Comparison of ENCODE assay signal across 23 cellular contexts in the genomic region with DNA sequence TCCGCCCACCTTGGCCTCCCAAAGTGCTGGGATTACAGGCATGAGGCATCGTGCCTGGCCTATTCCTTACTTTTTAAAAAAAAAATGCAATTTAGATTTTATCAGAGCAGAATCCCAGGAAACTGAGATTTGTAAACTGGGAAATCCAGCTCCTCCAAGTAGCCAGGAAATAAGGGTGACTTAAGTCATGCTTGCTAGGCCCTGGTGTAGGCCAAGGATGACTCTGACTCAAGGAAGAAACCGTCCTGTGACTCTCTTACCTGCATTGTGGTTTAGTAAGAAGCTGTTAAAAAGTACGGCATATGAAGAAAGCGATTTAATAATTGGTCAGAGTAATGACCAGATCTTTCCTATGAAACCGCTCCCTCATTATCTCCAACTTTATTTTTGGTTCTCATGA.
"Had no signal": no experiment of that assay in that cellular context is flagged by ENCODE, and none has a peak within 500 bp of the region (broad histone marks: within the 10 kb centered on the region; RNA-seq: fewer than 3 reads in every experiment).

No MANE protein-coding gene starts in this region.

- DNase-seq: activated CD4-positive, alpha-beta memory T cell treated with anti-CD3 and anti-CD28 coated beads for 36 hours; activated CD4-positive, alpha-beta T cell treated with anti-CD3 and anti-CD28 coated beads for 48 hours; activated CD4-positive, CD25-positive, alpha-beta regulatory T cell; activated effector memory CD4-positive, alpha-beta T cell treated with Interleukin-2 at 50 U/mL for 16 hours; activated naive CD4-positive, alpha-beta T cell treated with anti-CD3 and anti-CD28 coated beads for 36 hours; activated naive CD8-positive, alpha-beta T cell treated with anti-CD3 and anti-CD28 coated beads, Interleukin-2, amount 10 ng/mL, durations not matched to agents 7 days and 5 days; activated T-cell treated with anti-CD3 and anti-CD28 coated beads, Interleukin-2, amount 50 U/mL, for 48 hours; amniotic stem cell; immature natural killer cell; left lung; naive thymus-derived CD4-positive, alpha-beta T cell; stimulated activated CD4-positive, alpha-beta T cell treated with anti-CD3 and anti-CD28 coated beads, Interleukin-2, amount 100 ng/mL, for 48 hours; stimulated activated CD8-positive, alpha-beta memory T cell treated with anti-CD3 and anti-CD28 coated beads, Interleukin-4, amount 100 ng/mL, for 48 hours; stimulated activated naive B cell treated with anti-CD40 and anti-IgM and Interleukin-4, amounts not matched to agents 10 μg/mL and 1 μg/mL and 100 μg/mL, for 72 hours; testis had no signal

- H3K27ac Mint-ChIP-seq: activated naive CD4-positive, alpha-beta T cell treated with anti-CD3 and anti-CD28 coated beads for 36 hours; activated naive CD8-positive, alpha-beta T cell treated with anti-CD3 and anti-CD28 coated beads, Interleukin-2, amount 10 ng/mL, durations not matched to agents 7 days and 5 days; immature natural killer cell; stimulated activated naive B cell treated with anti-CD40 and anti-IgM and Interleukin-4, amounts not matched to agents 10 μg/mL and 1 μg/mL and 100 μg/mL, for 72 hours had no signal

- H3K4me3 Mint-ChIP-seq: activated CD4-positive, alpha-beta memory T cell treated with anti-CD3 and anti-CD28 coated beads for 36 hours; activated naive CD4-positive, alpha-beta T cell treated with anti-CD3 and anti-CD28 coated beads for 36 hours; activated naive CD8-positive, alpha-beta T cell treated with anti-CD3 and anti-CD28 coated beads, Interleukin-2, amount 10 ng/mL, durations not matched to agents 7 days and 5 days; immature natural killer cell; naive thymus-derived CD4-positive, alpha-beta T cell; neural crest cell; stimulated activated naive B cell treated with anti-CD40 and anti-IgM and Interleukin-4, amounts not matched to agents 10 μg/mL and 1 μg/mL and 100 μg/mL, for 72 hours had no signal

- H3K27me3 Mint-ChIP-seq: activated CD4-positive, alpha-beta memory T cell treated with anti-CD3 and anti-CD28 coated beads for 36 hours; activated naive CD8-positive, alpha-beta T cell treated with anti-CD3 and anti-CD28 coated beads, Interleukin-2, amount 10 ng/mL, durations not matched to agents 7 days and 5 days; naive thymus-derived CD4-positive, alpha-beta T cell; stimulated activated naive B cell treated with anti-CD40 and anti-IgM and Interleukin-4, amounts not matched to agents 10 μg/mL and 1 μg/mL and 100 μg/mL, for 72 hours; type B pancreatic cell had no signal

- H3K9me3 Mint-ChIP-seq: activated CD4-positive, alpha-beta memory T cell treated with anti-CD3 and anti-CD28 coated beads for 36 hours; activated naive CD4-positive, alpha-beta T cell treated with anti-CD3 and anti-CD28 coated beads for 36 hours; activated naive CD8-positive, alpha-beta T cell treated with anti-CD3 and anti-CD28 coated beads, Interleukin-2, amount 10 ng/mL, durations not matched to agents 7 days and 5 days; immature natural killer cell; naive thymus-derived CD4-positive, alpha-beta T cell; neural crest cell; stimulated activated naive B cell treated with anti-CD40 and anti-IgM and Interleukin-4, amounts not matched to agents 10 μg/mL and 1 μg/mL and 100 μg/mL, for 72 hours; type B pancreatic cell had no signal

- H3K27me3 ChIP-seq: breast epithelium, colonic mucosa, dorsolateral prefrontal cortex, left lung, testis, vagina had no signal

- ATAC-seq: left lung; naive thymus-derived CD4-positive, alpha-beta T cell; stimulated activated naive B cell treated with anti-CD40 and anti-IgM and Interleukin-4, amounts not matched to agents 10 μg/mL and 1 μg/mL and 100 μg/mL, for 72 hours had no signal

- H3K9me3 ChIP-seq: breast epithelium, colonic mucosa, left lung, testis, vagina had no signal

- H3K4me3 ChIP-seq: breast epithelium, colonic mucosa, dorsolateral prefrontal cortex, left lung, lung, testis, vagina had no signal

- H3K36me3 ChIP-seq: breast epithelium, colonic mucosa, vagina had no signal

- H3K4me1 ChIP-seq: breast epithelium, colonic mucosa, left lung, testis, vagina had no signal

- H3K27ac ChIP-seq: breast epithelium, colonic mucosa, epithelial cell of prostate, left lung, testis, vagina had no signal
